Comparison of ENCODE assay signal across 8 cellular contexts in the genomic region with DNA sequence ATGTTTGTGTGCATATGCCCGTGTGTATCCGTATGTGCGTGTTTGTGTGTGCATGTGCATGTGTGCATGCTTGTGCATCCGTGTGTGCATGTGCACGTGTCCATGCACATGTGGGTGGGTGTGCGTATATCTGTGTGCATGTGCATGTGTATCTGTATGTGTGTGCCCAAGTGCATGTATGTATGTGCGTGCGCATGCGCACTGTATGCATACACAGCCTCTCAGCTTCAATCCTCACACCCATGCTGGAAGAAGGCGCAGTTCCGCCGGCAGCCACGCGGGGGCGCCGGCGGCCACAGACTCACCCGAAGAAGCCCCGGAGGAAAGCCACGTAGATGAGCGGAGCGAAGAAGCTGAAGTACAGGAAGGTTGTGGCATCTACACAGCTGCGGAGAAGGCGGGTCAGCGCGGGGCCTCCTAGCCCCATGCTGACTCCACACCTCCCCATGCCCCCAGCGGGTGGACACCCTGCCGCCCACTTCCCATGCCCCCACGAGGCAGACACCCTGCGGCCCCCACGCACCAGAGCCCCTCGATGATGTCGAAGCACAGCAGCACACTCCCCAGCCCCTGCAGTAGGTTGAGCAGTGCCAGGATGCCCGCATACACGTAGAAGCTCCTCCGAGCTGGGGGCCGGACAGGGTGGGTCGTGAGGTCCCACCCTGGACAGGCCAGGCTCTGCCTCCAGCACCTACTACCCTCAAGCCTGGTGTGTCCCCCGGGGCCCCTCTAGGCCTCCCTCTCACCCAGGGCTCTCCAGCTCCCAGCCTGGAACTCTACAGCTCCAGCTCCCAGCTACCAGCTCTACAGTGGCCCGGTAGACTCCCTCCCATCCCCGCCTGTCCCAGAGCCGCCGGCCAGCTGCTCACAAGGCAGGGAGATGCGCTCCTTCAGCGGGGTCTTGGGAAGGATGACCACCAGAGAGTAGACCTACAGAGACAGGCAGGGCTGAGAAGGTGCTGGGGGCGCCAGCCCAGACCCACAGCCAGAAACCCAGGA. TPM values are rescaled to one million over a fixed set of nuclear protein-coding genes. Genes with fewer than 3 reads are reported as not detected.
DNase-seq lines count a peak whose midpoint lies in the region; ATAC-seq and TF ChIP-seq lines count a peak whose summit lies in the region.

No MANE protein-coding gene starts in this region.

- TF ChIP-seq CTCF in GM12801 (IDR thresholded peaks at IDR 0.05; ENCODE audit: extremely low read depth, insufficient read length) (peak; percentile 99), upper lobe of right lung (IDR thresholded peaks at IDR 0.05) (peak; percentile 97)

- no peaks in the 10 kb centered on the region for H3K27me3 Mint-ChIP-seq in activated naive CD4-positive, alpha-beta T cell treated with anti-CD3 and anti-CD28 coated beads, Interleukin-2, amount 10 ng/mL, durations not matched to agents 7 days and 5 days

- DNase-seq in NCI-H1105 treated with DMSO at 0.1 percent for 48 hours (lab: John Stamatoyannopoulos, UW) = peak; percentile 89
- peak; percentile 81 for DNase-seq in SKM-1 (lab: John Stamatoyannopoulos, UW; ENCODE audit: unreplicated experiment)
- DNase-seq in activated naive CD4-positive, alpha-beta T cell treated with anti-CD3 and anti-CD28 coated beads, Interleukin-2, amount 10 ng/mL, durations not matched to agents 7 days and 5 days = peak; percentile 88
- DNase-seq in globus pallidus (ENCODE audit: low spot score) = peak; percentile 80
- DNase-seq in pons (ENCODE audit: low spot score) = peak; percentile 90
- DNase-seq in upper lobe of right lung = peak; percentile 91

- peaks cover 6% of the 10 kb centered on the region for H3K4me1 ChIP-seq in upper lobe of right lung

- peak; percentile 78 for ATAC-seq in HG02642 (IDR thresholded peaks at IDR 0.05; ENCODE audit: poor library complexity, unreplicated experiment)
- peak; percentile 92 for ATAC-seq in upper lobe of right lung

- H3K27ac Mint-ChIP-seq in activated naive CD4-positive, alpha-beta T cell treated with anti-CD3 and anti-CD28 coated beads, Interleukin-2, amount 10 ng/mL, durations not matched to agents 7 days and 5 days = peak overlapping the region; percentile 37

- CTCF ChIA-PET in activated naive CD4-positive, alpha-beta T cell treated with anti-CD3 and anti-CD28 coated beads, Interleukin-2, amount 10 ng/mL, durations not matched to agents 7 days and 5 days (lab: Charles Lee) = interaction anchor here (0.6 to 2.2 kb wide), 28 partner anchors 8 to 558 kb away, joined by 3 to 16 read pairs (median 4); partner anchors contain the start of gene TPRA1

- H3K4me3 ChIP-seq in upper lobe of right lung = no peak overlapping the region

- H3K9me3 Mint-ChIP-seq in activated naive CD4-positive, alpha-beta T cell treated with anti-CD3 and anti-CD28 coated beads, Interleukin-2, amount 10 ng/mL, durations not matched to agents 7 days and 5 days = no peaks in the 10 kb centered on the region

- H3K36me3 ChIP-seq in upper lobe of right lung = peaks cover 39% of the 10 kb centered on the region

- peaks cover 13% of the 10 kb centered on the region for H3K36me3 Mint-ChIP-seq in activated naive CD4-positive, alpha-beta T cell treated with anti-CD3 and anti-CD28 coated beads, Interleukin-2, amount 10 ng/mL, durations not matched to agents 7 days and 5 days

- no peak overlapping the region for H3K27ac ChIP-seq in upper lobe of right lung

- H3K4me1 Mint-ChIP-seq in activated naive CD4-positive, alpha-beta T cell treated with anti-CD3 and anti-CD28 coated beads, Interleukin-2, amount 10 ng/mL, durations not matched to agents 7 days and 5 days = peaks cover 7% of the 10 kb centered on the region

- no peaks in the 10 kb centered on the region for H3K27me3 ChIP-seq in upper lobe of right lung

- no peak overlapping the region for H3K4me3 Mint-ChIP-seq in activated naive CD4-positive, alpha-beta T cell treated with anti-CD3 and anti-CD28 coated beads, Interleukin-2, amount 10 ng/mL, durations not matched to agents 7 days and 5 days

- no peaks in the 10 kb centered on the region for H3K9me3 ChIP-seq in upper lobe of right lung

- intact Hi-C loops in upper lobe of right lung (cut with DNase I) = no loop called here

RNA-seq across cellular contexts. Expression of gene TPRA1, which starts 15.4 kb away (rescaled TPM):
- total RNA-seq in upper lobe of right lung = 40.6 TPM

RNA-seq across cellular contexts. Expression of gene MCM2, which starts 23.0 kb away (rescaled TPM):
- total RNA-seq in upper lobe of right lung = 4.8 TPM

RNA-seq across cellular contexts. Expression of gene PODXL2, which starts 53.8 kb away (rescaled TPM):
- 3.7 TPM for total RNA-seq in upper lobe of right lung
